ENCODE assay signal across 1 cellular context in the genomic region with DNA sequence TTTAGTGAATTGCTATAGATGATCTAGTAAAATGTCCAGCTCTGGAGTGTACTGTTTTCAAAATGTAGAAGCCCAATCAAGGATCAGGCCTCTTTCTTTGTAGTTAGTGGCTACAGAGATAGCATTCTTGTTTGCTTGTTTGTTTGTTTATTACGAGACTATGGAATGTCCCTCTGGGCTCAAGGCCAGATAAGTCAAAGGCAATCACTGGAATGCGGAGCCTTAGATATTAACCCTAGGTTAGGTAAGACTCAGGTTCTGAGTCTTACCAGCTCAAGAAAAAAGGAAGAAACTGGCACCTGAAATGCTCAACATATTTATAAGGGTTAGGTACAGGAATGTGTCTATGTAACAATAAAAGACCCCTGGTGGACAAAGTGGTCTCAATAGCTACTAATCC.
TF ChIP-seq lines count a peak whose summit lies in the region.

No MANE protein-coding gene starts in this region.

TF ChIP-seq in HCT116, 20 proteins besides CTCF, POLR2A, EP300 and RAD21 (continued from another document):
- TF ChIP-seq FOSL1 (IDR thresholded peaks at IDR 0.05; ENCODE audit: low read depth) (no peak), ZNF274 (IDR thresholded peaks at IDR 0.05; ENCODE audit: low read depth, low read length) (no peak), ELF1 (IDR thresholded peaks at IDR 0.05; ENCODE audit: borderline replicate concordance, low read depth) (no peak), EZH2 (IDR thresholded peaks at IDR 0.05) (no peak), CBX3 (IDR thresholded peaks at IDR 0.05; ENCODE audit: low read depth) (no peak), SP1 (IDR thresholded peaks at IDR 0.05; ENCODE audit: low read depth) (no peak), EGR1 (IDR thresholded peaks at IDR 0.05; ENCODE audit: low read depth) (no peak), CEBPB (IDR thresholded peaks at IDR 0.05; ENCODE audit: low read depth) (no peak), TCF7L2 (IDR thresholded peaks at IDR 0.05; ENCODE audit: borderline replicate concordance, extremely low read depth, insufficient read depth, insufficient read length) (no peak), ZFX (IDR thresholded peaks at IDR 0.05) (no peak), EZH2phosphoT487 (IDR thresholded peaks at IDR 0.05; ENCODE audit: borderline replicate concordance) (no peak), POLR2AphosphoS5 (IDR thresholded peaks at IDR 0.05; ENCODE audit: low read depth, low read length) (no peak)
- TF ChIP-seq, protein P1, sequence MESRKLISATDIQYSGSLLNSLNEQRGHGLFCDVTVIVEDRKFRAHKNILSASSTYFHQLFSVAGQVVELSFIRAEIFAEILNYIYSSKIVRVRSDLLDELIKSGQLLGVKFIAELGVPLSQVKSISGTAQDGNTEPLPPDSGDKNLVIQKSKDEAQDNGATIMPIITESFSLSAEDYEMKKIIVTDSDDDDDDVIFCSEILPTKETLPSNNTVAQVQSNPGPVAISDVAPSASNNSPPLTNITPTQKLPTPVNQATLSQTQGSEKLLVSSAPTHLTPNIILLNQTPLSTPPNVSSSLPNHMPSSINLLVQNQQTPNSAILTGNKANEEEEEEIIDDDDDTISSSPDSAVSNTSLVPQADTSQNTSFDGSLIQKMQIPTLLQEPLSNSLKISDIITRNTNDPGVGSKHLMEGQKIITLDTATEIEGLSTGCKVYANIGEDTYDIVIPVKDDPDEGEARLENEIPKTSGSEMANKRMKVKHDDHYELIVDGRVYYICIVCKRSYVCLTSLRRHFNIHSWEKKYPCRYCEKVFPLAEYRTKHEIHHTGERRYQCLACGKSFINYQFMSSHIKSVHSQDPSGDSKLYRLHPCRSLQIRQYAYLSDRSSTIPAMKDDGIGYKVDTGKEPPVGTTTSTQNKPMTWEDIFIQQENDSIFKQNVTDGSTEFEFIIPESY (IDR thresholded peaks at IDR 0.05; ENCODE audit: extremely low read depth, insufficient replicate concordance, low read length) = no peak
- TF ChIP-seq, protein P2, sequence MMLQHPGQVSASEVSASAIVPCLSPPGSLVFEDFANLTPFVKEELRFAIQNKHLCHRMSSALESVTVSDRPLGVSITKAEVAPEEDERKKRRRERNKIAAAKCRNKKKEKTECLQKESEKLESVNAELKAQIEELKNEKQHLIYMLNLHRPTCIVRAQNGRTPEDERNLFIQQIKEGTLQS (IDR thresholded peaks at IDR 0.05) = no peak
- TF ChIP-seq, protein P3, sequence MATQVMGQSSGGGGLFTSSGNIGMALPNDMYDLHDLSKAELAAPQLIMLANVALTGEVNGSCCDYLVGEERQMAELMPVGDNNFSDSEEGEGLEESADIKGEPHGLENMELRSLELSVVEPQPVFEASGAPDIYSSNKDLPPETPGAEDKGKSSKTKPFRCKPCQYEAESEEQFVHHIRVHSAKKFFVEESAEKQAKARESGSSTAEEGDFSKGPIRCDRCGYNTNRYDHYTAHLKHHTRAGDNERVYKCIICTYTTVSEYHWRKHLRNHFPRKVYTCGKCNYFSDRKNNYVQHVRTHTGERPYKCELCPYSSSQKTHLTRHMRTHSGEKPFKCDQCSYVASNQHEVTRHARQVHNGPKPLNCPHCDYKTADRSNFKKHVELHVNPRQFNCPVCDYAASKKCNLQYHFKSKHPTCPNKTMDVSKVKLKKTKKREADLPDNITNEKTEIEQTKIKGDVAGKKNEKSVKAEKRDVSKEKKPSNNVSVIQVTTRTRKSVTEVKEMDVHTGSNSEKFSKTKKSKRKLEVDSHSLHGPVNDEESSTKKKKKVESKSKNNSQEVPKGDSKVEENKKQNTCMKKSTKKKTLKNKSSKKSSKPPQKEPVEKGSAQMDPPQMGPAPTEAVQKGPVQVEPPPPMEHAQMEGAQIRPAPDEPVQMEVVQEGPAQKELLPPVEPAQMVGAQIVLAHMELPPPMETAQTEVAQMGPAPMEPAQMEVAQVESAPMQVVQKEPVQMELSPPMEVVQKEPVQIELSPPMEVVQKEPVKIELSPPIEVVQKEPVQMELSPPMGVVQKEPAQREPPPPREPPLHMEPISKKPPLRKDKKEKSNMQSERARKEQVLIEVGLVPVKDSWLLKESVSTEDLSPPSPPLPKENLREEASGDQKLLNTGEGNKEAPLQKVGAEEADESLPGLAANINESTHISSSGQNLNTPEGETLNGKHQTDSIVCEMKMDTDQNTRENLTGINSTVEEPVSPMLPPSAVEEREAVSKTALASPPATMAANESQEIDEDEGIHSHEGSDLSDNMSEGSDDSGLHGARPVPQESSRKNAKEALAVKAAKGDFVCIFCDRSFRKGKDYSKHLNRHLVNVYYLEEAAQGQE (IDR thresholded peaks at IDR 0.05; ENCODE audit: low read depth) = no peak
- TF ChIP-seq, protein P4, sequence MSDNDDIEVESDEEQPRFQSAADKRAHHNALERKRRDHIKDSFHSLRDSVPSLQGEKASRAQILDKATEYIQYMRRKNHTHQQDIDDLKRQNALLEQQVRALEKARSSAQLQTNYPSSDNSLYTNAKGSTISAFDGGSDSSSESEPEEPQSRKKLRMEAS (IDR thresholded peaks at IDR 0.05) = no peak
TF ChIP-seq in HCT116: peak in this region for 0.
